Comparison of ENCODE assay signal across 16 cellular contexts in the genomic region with DNA sequence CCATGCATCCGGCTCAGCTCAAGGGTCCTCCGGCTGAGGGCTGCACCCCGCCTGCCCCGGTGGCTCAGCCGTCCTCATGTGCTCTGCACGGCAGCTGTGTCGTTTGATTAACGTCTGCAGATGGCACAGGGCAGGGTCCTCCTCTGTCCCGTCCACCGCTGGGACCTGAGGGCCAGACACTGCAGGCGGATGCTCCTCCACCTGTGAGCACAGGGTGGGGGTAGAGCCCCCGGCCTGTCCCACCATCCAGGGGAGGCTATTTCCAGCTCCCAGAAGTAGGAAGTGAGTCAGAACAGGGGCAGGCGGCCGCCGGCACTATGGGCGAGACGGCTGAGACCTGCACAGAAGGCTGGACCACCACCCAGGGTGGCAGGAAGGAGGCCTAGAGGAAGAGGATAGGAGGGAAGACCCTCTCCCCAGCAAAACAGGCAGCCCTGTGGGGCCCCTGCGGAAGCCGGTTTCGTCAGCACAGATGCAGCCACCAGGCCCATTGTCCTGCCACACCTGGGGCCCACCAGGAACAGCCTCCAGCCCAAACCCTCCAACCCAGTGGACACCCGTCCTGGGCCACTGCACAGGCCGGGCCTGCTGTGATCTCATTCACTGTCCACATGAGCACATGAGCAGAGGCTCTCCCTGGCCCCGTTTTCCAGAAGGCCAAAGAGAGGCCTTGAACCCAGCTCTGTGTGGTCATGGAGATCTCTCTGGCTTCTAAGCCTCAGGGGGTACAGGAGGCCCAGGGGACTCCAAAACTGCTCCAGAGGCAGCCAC. TPM values are rescaled to one million over a fixed set of nuclear protein-coding genes. Genes with fewer than 3 reads are reported as not detected.
DNase-seq lines count a peak whose midpoint lies in the region; ATAC-seq and TF ChIP-seq lines count a peak whose summit lies in the region.
"Had no signal": no experiment of that assay in that cellular context is flagged by ENCODE, and none has a peak within 500 bp of the region (broad histone marks: within the 10 kb centered on the region; RNA-seq: fewer than 3 reads in every experiment).

No MANE protein-coding gene starts in this region.

- H3K4me1 Mint-ChIP-seq in IgD-negative memory B cell: peaks cover 0 to 7% (median 7%) of the 10 kb centered on the region in 3 donors
- H3K4me1 Mint-ChIP-seq in activated CD8-positive, alpha-beta T cell treated with anti-CD3 and anti-CD28 coated beads for 36 hours (ENCODE audit: low read depth): peaks cover 4% of the 10 kb centered on the region

- H3K4me1 ChIP-seq in right lobe of liver (peaks cover 0 to 6% (median 2%) of the 10 kb centered on the region in 4 donors), spleen (peaks cover 54 to 100% (median 80%) of the 10 kb centered on the region in 6 donors), BE2C (no peaks in the 10 kb centered on the region), OCI-LY7 (ENCODE audit: insufficient read depth, low read length, poor library complexity, severe bottlenecking) (peaks cover 11% of the 10 kb centered on the region)

- no TSS peak for BruUV-seq in OCI-LY7 (replicated peaks; lab: Mats Ljungman, UMichigan)

- no peak for TF ChIP-seq POLR2A in right lobe of liver (IDR thresholded peaks at IDR 0.05)
- TF ChIP-seq POLR2A in spleen (IDR thresholded peaks at IDR 0.05): no peak

- H3K4me3 Mint-ChIP-seq in IgD-negative memory B cell: peak overlapping the region in 3 of 4 donors; percentile 12 to 87 (median 77)
- H3K4me3 Mint-ChIP-seq in activated CD8-positive, alpha-beta T cell treated with anti-CD3 and anti-CD28 coated beads for 36 hours: no peak overlapping the region
- H3K4me3 Mint-ChIP-seq: activated CD4-positive, alpha-beta memory T cell treated with anti-CD3 and anti-CD28 coated beads for 36 hours; stimulated activated naive CD8-positive, alpha-beta T cell treated with anti-CD3 and anti-CD28 coated beads, Interleukin-15, amount 100 ng/mL, for 72 hours had no signal

- H3K27ac ChIP-seq in coronary artery: peak overlapping the region in 1 of 2 donors; percentile 75
- H3K27ac ChIP-seq in right lobe of liver: peak overlapping the region in 2 of 3 donors; percentile 33 to 60
- peak overlapping the region in 7 of 8 donors; percentile 2 to 69 (median 52) for H3K27ac ChIP-seq in spleen
- no peak overlapping the region for H3K27ac ChIP-seq in OCI-LY7 (ENCODE audit: low read depth, low read length, poor library complexity, severe bottlenecking)
- H3K27ac ChIP-seq: body of pancreas had no signal

- H3K9me3 Mint-ChIP-seq in IgD-negative memory B cell: no peaks in the 10 kb centered on the region
- no peaks in the 10 kb centered on the region for H3K9me3 Mint-ChIP-seq in activated CD8-positive, alpha-beta T cell treated with anti-CD3 and anti-CD28 coated beads for 36 hours
- H3K9me3 Mint-ChIP-seq: activated CD4-positive, alpha-beta memory T cell treated with anti-CD3 and anti-CD28 coated beads for 36 hours; CD8-positive, alpha-beta memory T cell; stimulated activated naive CD8-positive, alpha-beta T cell treated with anti-CD3 and anti-CD28 coated beads, Interleukin-15, amount 100 ng/mL, for 72 hours had no signal

- intact Hi-C loops in right lobe of liver (cut with DNase I) (loop anchor here (10.0 kb wide), 1 partner anchor 134 kb away; no protein-coding TSS in a partner anchor), spleen (cut with DNase I; ENCODE audit: low total_unique reads) (no loop called here), OCI-LY7 (cut with micrococcal nuclease; ENCODE audit: unreplicated experiment) (no loop called here)
- intact Hi-C loops in activated CD8-positive, alpha-beta T cell treated with anti-CD3 and anti-CD28 coated beads for 36 hours (cut with micrococcal nuclease): loop anchor here (10.0 kb wide), 1 partner anchor 124 kb away; no protein-coding TSS in a partner anchor

- DNase-seq in coronary artery (ENCODE audit: low spot score) (no peak), right lobe of liver (peak in 1 of 3 donors; percentile 45), spleen (peak; percentile 75), BE2C (no peak), OCI-LY7 (ENCODE audit: low spot score) (no peak)
- DNase-seq in activated CD8-positive, alpha-beta T cell treated with anti-CD3 and anti-CD28 coated beads for 36 hours: no peak
- DNase-seq: activated CD4-positive, alpha-beta memory T cell treated with anti-CD3 and anti-CD28 coated beads for 36 hours; activated effector memory CD4-positive, alpha-beta T cell treated with Interleukin-2 at 50 U/mL for 16 hours; hypothalamus; midbrain; NCI-H524; stimulated activated naive CD8-positive, alpha-beta T cell treated with anti-CD3 and anti-CD28 coated beads, Interleukin-15, amount 100 ng/mL, for 72 hours had no signal

- H3K27ac Mint-ChIP-seq in IgD-negative memory B cell: peak overlapping the region in 1 of 3 donors; percentile 72
- H3K27ac Mint-ChIP-seq in activated CD8-positive, alpha-beta T cell treated with anti-CD3 and anti-CD28 coated beads for 36 hours: no peak overlapping the region
- H3K27ac Mint-ChIP-seq: activated CD4-positive, alpha-beta memory T cell treated with anti-CD3 and anti-CD28 coated beads for 36 hours; stimulated activated naive CD8-positive, alpha-beta T cell treated with anti-CD3 and anti-CD28 coated beads, Interleukin-15, amount 100 ng/mL, for 72 hours had no signal

- H3K4me3 ChIP-seq in coronary artery (peak overlapping the region; percentile 22), right lobe of liver (no peak overlapping the region), spleen (peak overlapping the region in 1 of 8 donors; percentile 12), BE2C (ENCODE audit: low read depth, low read length) (no peak overlapping the region), OCI-LY7 (ENCODE audit: low read depth, low read length, poor library complexity, severe bottlenecking) (no peak overlapping the region)
- H3K4me3 ChIP-seq: body of pancreas had no signal

- H3K27me3 ChIP-seq in right lobe of liver (no peaks in the 10 kb centered on the region), spleen (replicated peaks in 1 of 7) (peaks cover 0 to 12% (median 0%) of the 10 kb centered on the region in 7 donors), BE2C (no peaks in the 10 kb centered on the region)
- H3K27me3 ChIP-seq: body of pancreas had no signal

- H3K9me2 ChIP-seq in OCI-LY7 (ENCODE audit: insufficient read depth, low read length): no peaks in the 10 kb centered on the region

- H3K36me3 ChIP-seq in right lobe of liver: no peaks in the 10 kb centered on the region
- no peaks in the 10 kb centered on the region for H3K36me3 ChIP-seq in spleen
- no peaks in the 10 kb centered on the region for H3K36me3 ChIP-seq in BE2C
- no peaks in the 10 kb centered on the region for H3K36me3 ChIP-seq in OCI-LY7 (ENCODE audit: insufficient read depth, low read length)

- H4K20me1 ChIP-seq in OCI-LY7 (ENCODE audit: insufficient read depth, low read length): no peaks in the 10 kb centered on the region

- 51% methylated on average over 12 of the region's 23 CpGs for WGBS in right lobe of liver (ENCODE audit: insufficient coverage, low coverage, low lambda C conversion rate, missing lambda C conversion rate)
- WGBS in spleen, 5 donors: 22 to 44% (median 35%) methylated on average over 8 to 23 of the region's 23 CpGs

- H3K4me2 ChIP-seq in OCI-LY7 (ENCODE audit: low read length): no peak overlapping the region

- no peak for TF ChIP-seq CTCF in coronary artery (IDR thresholded peaks at IDR 0.05)
- TF ChIP-seq CTCF in right lobe of liver (IDR thresholded peaks at IDR 0.05): no peak
- TF ChIP-seq CTCF in spleen (IDR thresholded peaks at IDR 0.05 in 8 of 11, conservative IDR thresholded peaks at IDR 0.05 in 3 of 11): no peak
- no peak for TF ChIP-seq CTCF in BE2C (IDR thresholded peaks at IDR 0.05; ENCODE audit: low read depth, low read length)
- no peak for TF ChIP-seq CTCF in OCI-LY7 (conservative IDR thresholded peaks at IDR 0.05; ENCODE audit: low read length)
- TF ChIP-seq CTCF in activated CD8-positive, alpha-beta T cell treated with anti-CD3 and anti-CD28 coated beads for 36 hours (IDR thresholded peaks at IDR 0.05): no peak

- ATAC-seq in right lobe of liver: peak in 1 of 4 donors; percentile 11
- ATAC-seq in HG02623 (IDR thresholded peaks at IDR 0.05; ENCODE audit: unreplicated experiment): no peak
- no peak for ATAC-seq in activated CD8-positive, alpha-beta T cell treated with anti-CD3 and anti-CD28 coated beads for 36 hours
- ATAC-seq: body of pancreas; stimulated activated naive CD8-positive, alpha-beta T cell treated with anti-CD3 and anti-CD28 coated beads, Interleukin-15, amount 100 ng/mL, for 72 hours had no signal

- H3K9me3 ChIP-seq in right lobe of liver: no peaks in the 10 kb centered on the region
- H3K9me3 ChIP-seq in spleen: no peaks in the 10 kb centered on the region
- H3K9me3 ChIP-seq in BE2C: no peaks in the 10 kb centered on the region
- H3K9me3 ChIP-seq in OCI-LY7 (ENCODE audit: low read length): no peaks in the 10 kb centered on the region
- H3K9me3 ChIP-seq: body of pancreas had no signal

- CTCF ChIA-PET in OCI-LY7 (lab: Charles Lee; ENCODE audit: unreplicated experiment): no interaction called here
- CTCF ChIA-PET in activated CD8-positive, alpha-beta T cell treated with anti-CD3 and anti-CD28 coated beads for 36 hours (lab: Charles Lee): no interaction called here

- no peaks in the 10 kb centered on the region for H3K36me3 Mint-ChIP-seq in IgD-negative memory B cell
- no peaks in the 10 kb centered on the region for H3K36me3 Mint-ChIP-seq in activated CD8-positive, alpha-beta T cell treated with anti-CD3 and anti-CD28 coated beads for 36 hours (ENCODE audit: low read depth)
- H3K36me3 Mint-ChIP-seq: activated CD4-positive, alpha-beta memory T cell treated with anti-CD3 and anti-CD28 coated beads for 36 hours; CD8-positive, alpha-beta memory T cell had no signal

- POLR2A ChIA-PET in OCI-LY7 (lab: Charles Lee): no interaction called here
- POLR2A ChIA-PET in activated CD8-positive, alpha-beta T cell treated with anti-CD3 and anti-CD28 coated beads for 36 hours (lab: Charles Lee): no interaction called here

- no peak overlapping the region for H2AFZ ChIP-seq in OCI-LY7 (ENCODE audit: low read length)

- no peaks in the 10 kb centered on the region for H3K79me2 ChIP-seq in OCI-LY7 (ENCODE audit: insufficient read depth, low read depth, low read length)

- peaks cover 3% of the 10 kb centered on the region for H3K27me3 Mint-ChIP-seq in IgD-negative memory B cell
- H3K27me3 Mint-ChIP-seq in activated CD8-positive, alpha-beta T cell treated with anti-CD3 and anti-CD28 coated beads for 36 hours: no peaks in the 10 kb centered on the region

RNA-seq across cellular contexts. Expression of gene PLXND1, which starts 12.6 kb away (rescaled TPM):
- polyA plus RNA-seq in IgD-negative memory B cell (3.0 TPM), spleen (10 to 100 TPM; 44.4 to 97.9 (median 79.2) TPM)
- total RNA-seq in right lobe of liver (10 to 100 TPM; 27.0 to 48.8 (median 29.6) TPM), spleen (100 to 1,000 TPM; 121 to 238 (median 170) TPM), OCI-LY7 (2022) (4.7 and 5.3 TPM in 2 replicates)
- 227 TPM for polyA plus RNA-seq in BE2C (2012; ENCODE audit: insufficient read depth, insufficient read length, low read depth)
- total RNA-seq in OCI-LY7 (2014; rRNA removed; shearing (Covaris generic)): 6.0 and 6.8 TPM in 2 replicates
- total RNA-seq in activated CD8-positive, alpha-beta T cell treated with anti-CD3 and anti-CD28 coated beads for 36 hours: 10 to 100 TPM; 10.7 to 12.5 TPM

Comparison
In these comparisons a context has a peak if more than half of its experiments do, and no peak if none do; other contexts are left out.
1. intact Hi-C loops: an anchor here in right lobe of liver (10.0 kb wide) and activated CD8-positive, alpha-beta T cell treated with anti-CD3 and anti-CD28 coated beads for 36 hours (10.0 kb wide); none called in spleen and OCI-LY7.